In the genomic region with DNA sequence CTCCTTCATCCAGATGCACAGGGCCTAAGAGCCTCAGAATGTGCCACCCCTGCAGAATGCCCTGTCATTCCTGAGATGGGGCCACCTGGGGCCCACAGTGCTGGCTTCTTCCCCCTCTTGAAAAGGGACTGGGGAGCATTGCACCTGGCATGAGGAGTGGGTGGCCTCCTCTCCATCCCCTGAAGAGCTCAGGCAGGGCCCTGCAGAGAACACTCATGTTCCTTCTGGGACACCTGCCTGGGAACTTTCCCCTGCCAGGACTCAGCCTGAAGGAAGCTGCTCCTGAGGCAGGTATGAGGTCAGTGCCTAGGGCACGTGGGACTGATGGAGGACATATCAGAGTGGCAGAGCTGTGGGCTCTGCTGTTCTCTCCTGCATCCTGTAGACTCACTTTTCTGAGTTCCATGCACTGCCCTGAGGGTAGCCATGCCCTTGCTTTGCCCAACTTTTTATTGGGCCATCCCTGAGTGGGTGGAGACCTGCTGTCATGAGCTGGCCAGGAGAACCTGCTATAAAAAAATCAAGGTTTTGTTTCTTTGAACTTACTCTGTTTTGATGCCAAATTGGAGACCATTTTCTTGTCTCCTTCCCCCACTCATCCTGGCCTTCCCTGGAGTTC, we compare ENCODE assay signal across 30 cellular contexts. TPM values are rescaled to one million over a fixed set of nuclear protein-coding genes. Genes with fewer than 3 reads are reported as not detected.
A peak's percentile ranks its signal among the peaks of the same experiment; 100 is the strongest.
DNase-seq lines count a peak whose midpoint lies in the region; ATAC-seq, FAIRE-seq and TF ChIP-seq lines count a peak whose summit lies in the region.
"Had no signal": no experiment of that assay in that cellular context is flagged by ENCODE, and none has a peak within 500 bp of the region (broad histone marks: within the 10 kb centered on the region; RNA-seq: fewer than 3 reads in every experiment).

No MANE protein-coding gene starts in this region.

- H4K20me1 ChIP-seq in PC-3 (ENCODE audit: low read length) (no peaks in the 10 kb centered on the region), H1 (replicated peaks in 1 of 2; ENCODE audit: control insufficient read depth in 1 of 2, insufficient read depth in 2 of 2, low read length in 2 of 2) (peaks cover 2 to 10% of the 10 kb centered on the region in 2 experiments)

- no peak for TF ChIP-seq EP300 in H1 (IDR thresholded peaks at IDR 0.05; ENCODE audit: borderline replicate concordance in 1 of 2, low read depth in 2 of 2, low read length in 2 of 2)

- H3K56ac ChIP-seq in H1 (replicated peaks; ENCODE audit: insufficient read length, low read depth, low read length) = no peak overlapping the region

- no peak overlapping the region for H3K27ac ChIP-seq in PC-3 (ENCODE audit: low read length)
- H3K27ac ChIP-seq in H1 (ENCODE audit: low read depth, low read length) = 0 out of 2 replicates have a peak overlapping the region, but pooled peaks have one; percentile 33
- H3K27ac ChIP-seq: body of pancreas, HL-60, KMS-11, right lobe of liver, SJCRH30, spleen, thoracic aorta, vagina had no signal

- no peak overlapping the region for H4K8ac ChIP-seq in H1 (ENCODE audit: extremely low read depth, insufficient read depth, low read length)

- H3K9me3 Mint-ChIP-seq in activated naive CD4-positive, alpha-beta T cell treated with anti-CD3 and anti-CD28 coated beads, Interleukin-2, amount 10 ng/mL, durations not matched to agents 7 days and 5 days = no peaks in the 10 kb centered on the region
- no peaks in the 10 kb centered on the region for H3K9me3 Mint-ChIP-seq in stimulated activated effector memory CD8-positive, alpha-beta T cell treated with anti-CD3 and anti-CD28 coated beads, Interleukin-12 subunit alpha, Interleukin-12 subunit beta, amount 100 ng/mL, for 72 hours
- H3K9me3 Mint-ChIP-seq: activated T-cell treated with anti-CD3 and anti-CD28 coated beads, Interleukin-2, amount 50 U/mL, for 72 hours; CD8-positive, alpha-beta T cell; immature natural killer cell; stimulated activated naive CD8-positive, alpha-beta T cell treated with anti-CD3 and anti-CD28 coated beads, Interleukin-15, amount 100 ng/mL, for 72 hours had no signal

- no peaks in the 10 kb centered on the region for H3K27me3 ChIP-seq in PC-3 (ENCODE audit: low read length)
- no peaks in the 10 kb centered on the region for H3K27me3 ChIP-seq in H1 (replicated peaks in 1 of 4; ENCODE audit: control insufficient read depth in 3 of 4, extremely low read depth in 1 of 4, insufficient read depth in 3 of 4, low read length in 3 of 4)
- H3K27me3 ChIP-seq: BE2C, body of pancreas, right lobe of liver, SJCRH30, spleen, vagina had no signal

- TF ChIP-seq POLR2A in H1 (IDR thresholded peaks at IDR 0.05; ENCODE audit: control extremely low read depth in 1 of 2, low read depth in 2 of 2, low read length in 2 of 2) = no peak

- H2AFZ ChIP-seq in PC-3 (ENCODE audit: low read length) (no peak overlapping the region), H1 (ENCODE audit: low read length) (no peak overlapping the region)

- H3K4ac ChIP-seq in H1 (replicated peaks; ENCODE audit: insufficient read length, low read depth, low read length) = no peak overlapping the region

- H3K9ac ChIP-seq in PC-3 (ENCODE audit: low read length) = no peak overlapping the region
- H3K9ac ChIP-seq in H1 (replicated peaks in 1 of 4; ENCODE audit: extremely low read depth in 1 of 4, low read depth in 3 of 4, low read length in 3 of 4) = no peak overlapping the region
- H3K9ac ChIP-seq: KMS-11 had no signal

- CTCF ChIA-PET in activated naive CD4-positive, alpha-beta T cell treated with anti-CD3 and anti-CD28 coated beads, Interleukin-2, amount 10 ng/mL, durations not matched to agents 7 days and 5 days (lab: Charles Lee) = interaction anchor here (0.7 to 2.3 kb wide), 5 partner anchors 10 to 459 kb away, joined by 3 to 6 read pairs (median 4); no protein-coding TSS in a partner anchor
- CTCF ChIA-PET in PC-3 (lab: Charles Lee) (interaction anchor here (0.6 to 0.7 kb wide), 2 partner anchors 174 to 441 kb away, joined by 3 to 9 read pairs; no protein-coding TSS in a partner anchor), H1 (lab: Charles Lee; ENCODE audit: partially characterized antibody) (interaction anchor here (0.6 to 2.4 kb wide), 14 partner anchors 25 to 814 kb away, joined by 3 to 12 read pairs (median 6); no protein-coding TSS in a partner anchor)

- H3K4me2 ChIP-seq in PC-3 (ENCODE audit: low read length) (no peak overlapping the region), H1 (ENCODE audit: insufficient read depth in 1 of 2, low read depth in 2 of 2, low read length in 2 of 2) (peak overlapping the region in 1 of 2 experiments; percentile 35; a peak in 1 of 4 replicates)
- H3K4me2 ChIP-seq: KMS-11 had no signal

- no peak overlapping the region for H3K18ac ChIP-seq in H1 (ENCODE audit: extremely low read depth, low read length)

- H2BK5ac ChIP-seq in H1 (ENCODE audit: low read depth, low read length) = no peak overlapping the region

- no peak overlapping the region for H4K91ac ChIP-seq in H1 (replicated peaks; ENCODE audit: insufficient read length, low read length)

- H3K14ac ChIP-seq in H1 (ENCODE audit: insufficient read length) = no peak overlapping the region

- H2BK15ac ChIP-seq in H1 (ENCODE audit: low read length) = no peak overlapping the region

- peaks cover 55% of the 10 kb centered on the region for H3K36me3 Mint-ChIP-seq in activated naive CD4-positive, alpha-beta T cell treated with anti-CD3 and anti-CD28 coated beads, Interleukin-2, amount 10 ng/mL, durations not matched to agents 7 days and 5 days
- H3K36me3 Mint-ChIP-seq in stimulated activated effector memory CD8-positive, alpha-beta T cell treated with anti-CD3 and anti-CD28 coated beads, Interleukin-12 subunit alpha, Interleukin-12 subunit beta, amount 100 ng/mL, for 72 hours = peaks cover 84% of the 10 kb centered on the region

- H3K27ac Mint-ChIP-seq in activated naive CD4-positive, alpha-beta T cell treated with anti-CD3 and anti-CD28 coated beads, Interleukin-2, amount 10 ng/mL, durations not matched to agents 7 days and 5 days = peak overlapping the region; percentile 58
- peak overlapping the region; percentile 43 for H3K27ac Mint-ChIP-seq in stimulated activated effector memory CD8-positive, alpha-beta T cell treated with anti-CD3 and anti-CD28 coated beads, Interleukin-12 subunit alpha, Interleukin-12 subunit beta, amount 100 ng/mL, for 72 hours
- H3K27ac Mint-ChIP-seq: activated T-cell treated with anti-CD3 and anti-CD28 coated beads, Interleukin-2, amount 50 U/mL, for 72 hours; CD8-positive, alpha-beta T cell had no signal

- H3K4me1 Mint-ChIP-seq in activated naive CD4-positive, alpha-beta T cell treated with anti-CD3 and anti-CD28 coated beads, Interleukin-2, amount 10 ng/mL, durations not matched to agents 7 days and 5 days = peaks cover 9% of the 10 kb centered on the region
- H3K4me1 Mint-ChIP-seq in stimulated activated effector memory CD8-positive, alpha-beta T cell treated with anti-CD3 and anti-CD28 coated beads, Interleukin-12 subunit alpha, Interleukin-12 subunit beta, amount 100 ng/mL, for 72 hours = peaks cover 19% of the 10 kb centered on the region
- H3K4me1 Mint-ChIP-seq: immature natural killer cell; stimulated activated naive CD8-positive, alpha-beta T cell treated with anti-CD3 and anti-CD28 coated beads, Interleukin-15, amount 100 ng/mL, for 72 hours had no signal

- TF ChIP-seq CTCF in PC-3 (conservative IDR thresholded peaks at IDR 0.05; ENCODE audit: low read depth, low read length) (no peak), H1 (IDR thresholded peaks at IDR 0.05; ENCODE audit: control extremely low read depth in 1 of 3, insufficient read depth in 1 of 3, low read depth in 1 of 3, low read length in 3 of 3) (no peak)

- H3K9me3 ChIP-seq in PC-3 (ENCODE audit: low read length) = no peaks in the 10 kb centered on the region
- H3K9me3 ChIP-seq in H1 (ENCODE audit: insufficient read depth in 2 of 2, low read depth in 1 of 2, low read length in 1 of 2) = no peaks in the 10 kb centered on the region
- H3K9me3 ChIP-seq: BE2C, body of pancreas, right lobe of liver, SJCRH30, spleen, thoracic aorta, vagina had no signal

- WGBS in H1 (ENCODE audit: extremely low coverage in 1 of 2, insufficient coverage in 1 of 2, insufficient read length in 1 of 2, insufficient replicate concordance in 2 of 2, low coverage in 1 of 2, low lambda C conversion rate in 2 of 2, missing lambda C conversion rate in 1 of 2), 2 experiments = 94% methylated on average over 1 of the region's 1 CpG; no CpG with 5 or more reads in 1 of the 2 experiments

- no peak overlapping the region for H3K4me3 Mint-ChIP-seq in activated naive CD4-positive, alpha-beta T cell treated with anti-CD3 and anti-CD28 coated beads, Interleukin-2, amount 10 ng/mL, durations not matched to agents 7 days and 5 days
- H3K4me3 Mint-ChIP-seq in stimulated activated effector memory CD8-positive, alpha-beta T cell treated with anti-CD3 and anti-CD28 coated beads, Interleukin-12 subunit alpha, Interleukin-12 subunit beta, amount 100 ng/mL, for 72 hours = no peak overlapping the region
- H3K4me3 Mint-ChIP-seq: activated T-cell treated with anti-CD3 and anti-CD28 coated beads, Interleukin-2, amount 50 U/mL, for 72 hours; CD8-positive, alpha-beta T cell; immature natural killer cell; stimulated activated naive CD8-positive, alpha-beta T cell treated with anti-CD3 and anti-CD28 coated beads, Interleukin-15, amount 100 ng/mL, for 72 hours had no signal

- no peak for TF ChIP-seq RAD21 in H1 (IDR thresholded peaks at IDR 0.05 in 1 of 2, conservative IDR thresholded peaks at IDR 0.05 in 1 of 2; ENCODE audit: low read depth in 2 of 2, low read length in 2 of 2)

- no peak overlapping the region for H2BK120ac ChIP-seq in H1 (replicated peaks; ENCODE audit: low read depth, low read length)

- H3K4me3 ChIP-seq in PC-3 (ENCODE audit: low read length) (no peak overlapping the region), H1 (ENCODE audit: extremely low read depth in 1 of 4, insufficient read depth in 2 of 4, low read depth in 3 of 4, low read length in 4 of 4) (peak overlapping the region in 1 of 4 experiments; percentile 8; a peak in 1 of 8 replicates)
- H3K4me3 ChIP-seq: body of pancreas, right lobe of liver, SJCRH30, spleen, thoracic aorta, vagina had no signal

- H3F3A ChIP-seq in PC-3 (ENCODE audit: low read length, unreplicated experiment) = no peaks in the 10 kb centered on the region

- no peak for FAIRE-seq in H1 (lab: Jason Lieb, UNC)
- FAIRE-seq: GM18507 had no signal

- no peak for DNase-seq in activated naive CD4-positive, alpha-beta T cell treated with anti-CD3 and anti-CD28 coated beads, Interleukin-2, amount 10 ng/mL, durations not matched to agents 7 days and 5 days
- no peak for DNase-seq in activated naive CD4-positive, alpha-beta T cell treated with Interleukin-2 at 50 U/mL for 16 hours
- peak; percentile 33 for DNase-seq in PC-3
- no peak for DNase-seq in H1 (ENCODE audit: low read depth in 1 of 2, low spot score in 2 of 2)
- DNase-seq in stimulated activated effector memory CD8-positive, alpha-beta T cell treated with anti-CD3 and anti-CD28 coated beads, Interleukin-12 subunit alpha, Interleukin-12 subunit beta, amount 100 ng/mL, for 72 hours (ENCODE audit: low spot score in 2 of 2) = no peak
- DNase-seq in hippocampal formation (lab: John Stamatoyannopoulos, UW) = no peak
- DNase-seq: activated naive CD4-positive, alpha-beta T cell; activated T-cell treated with anti-CD3 and anti-CD28 coated beads, Interleukin-2, amount 50 U/mL, for 72 hours; BE2C; body of pancreas; CD8-positive, alpha-beta T cell; immature natural killer cell; mesenchymal stem cell; NCI-H146; NCI-H2107; NCI-H446 treated with DMSO at 0.1 percent for 48 hours; NCI-H82; posterior cingulate gyrus; SJCRH30; spleen; stimulated activated CD4-positive, alpha-beta T cell treated with anti-CD3 and anti-CD28 coated beads, Interleukin-2, amount 100 ng/mL, for 24 hours; stimulated activated naive CD8-positive, alpha-beta T cell treated with anti-CD3 and anti-CD28 coated beads, Interleukin-15, amount 100 ng/mL, for 72 hours; T-helper 9 cell had no signal

- no peak overlapping the region for H3K23ac ChIP-seq in H1 (ENCODE audit: insufficient read length)

- 0 out of 2 replicates have a peak overlapping the region, but pooled peaks have one; percentile 60 for H2BK12ac ChIP-seq in H1 (ENCODE audit: low read depth, low read length)

- H3K27me3 Mint-ChIP-seq in activated naive CD4-positive, alpha-beta T cell treated with anti-CD3 and anti-CD28 coated beads, Interleukin-2, amount 10 ng/mL, durations not matched to agents 7 days and 5 days = no peaks in the 10 kb centered on the region
- H3K27me3 Mint-ChIP-seq: stimulated activated naive CD8-positive, alpha-beta T cell treated with anti-CD3 and anti-CD28 coated beads, Interleukin-15, amount 100 ng/mL, for 72 hours had no signal

- intact Hi-C loops in PC-3 (cut with micrococcal nuclease) = loop anchor here (5.0 to 10.0 kb wide), 2 partner anchors 87 to 95 kb away; no protein-coding TSS in a partner anchor

- H4K5ac ChIP-seq in H1 (ENCODE audit: insufficient read length, low read depth, low read length) = no peak overlapping the region

- no peak overlapping the region for H2AK5ac ChIP-seq in H1 (ENCODE audit: low read depth, low read length)

- POLR2A ChIA-PET in PC-3 (lab: Charles Lee; ENCODE audit: unreplicated experiment) (no interaction called here), H1 (lab: Charles Lee; ENCODE audit: partially characterized antibody) (interaction anchor here (1.1 to 4.0 kb wide), 4 partner anchors 9 to 46 kb away, joined by 3 to 16 read pairs (median 5); no protein-coding TSS in a partner anchor)

- H3K9me2 ChIP-seq in PC-3 (replicated peaks; ENCODE audit: low read length) = no peaks in the 10 kb centered on the region

- no peaks in the 10 kb centered on the region for H3K79me1 ChIP-seq in H1 (ENCODE audit: low read depth, low read length)

- H3K23me2 ChIP-seq in H1 (ENCODE audit: low read depth, low read length) = no peaks in the 10 kb centered on the region

- H3K36me3 ChIP-seq in PC-3 (ENCODE audit: low read depth, low read length) (peaks cover 18% of the 10 kb centered on the region; the same call in 1 of the 2 replicates), H1 (ENCODE audit: control insufficient read depth in 2 of 4, insufficient read depth in 4 of 4, low read length in 3 of 4) (peaks cover 2 to 15% (median 9%) of the 10 kb centered on the region in 4 experiments; a peak in 5 of 8 replicates)

- ATAC-seq in PC-3 = peak; percentile 70
- ATAC-seq in stimulated activated effector memory CD8-positive, alpha-beta T cell treated with anti-CD3 and anti-CD28 coated beads, Interleukin-12 subunit alpha, Interleukin-12 subunit beta, amount 100 ng/mL, for 72 hours = no peak
- ATAC-seq in HG03342 (IDR thresholded peaks at IDR 0.05; ENCODE audit: unreplicated experiment) = no peak
- ATAC-seq: activated T-cell treated with anti-CD3 and anti-CD28 coated beads, Interleukin-2, amount 50 U/mL, for 72 hours; body of pancreas; CD8-positive, alpha-beta T cell; right lobe of liver; stimulated activated naive CD8-positive, alpha-beta T cell treated with anti-CD3 and anti-CD28 coated beads, Interleukin-15, amount 100 ng/mL, for 72 hours had no signal

- no TSS peak for BruUV-seq in PC-3 (replicated peaks; lab: Mats Ljungman, UMichigan)

- H2BK20ac ChIP-seq in H1 (ENCODE audit: low read length) = no peak overlapping the region

- H3K79me2 ChIP-seq in PC-3 (ENCODE audit: low read length) = no peaks in the 10 kb centered on the region
- H3K79me2 ChIP-seq in H1 (ENCODE audit: control insufficient read depth in 1 of 2, insufficient read depth in 2 of 2, low read length in 2 of 2) = no peaks in the 10 kb centered on the region

- H3K4me1 ChIP-seq in PC-3 (ENCODE audit: insufficient read depth, low read length) (no peaks in the 10 kb centered on the region), H1 (replicated peaks in 1 of 4; ENCODE audit: control insufficient read depth in 3 of 4, insufficient read depth in 4 of 4, low read length in 3 of 4) (peaks cover 0 to 14% (median 4%) of the 10 kb centered on the region in 4 experiments; a peak in 5 of 7 replicates)
- H3K4me1 ChIP-seq: body of pancreas, right lobe of liver, SJCRH30 had no signal

RNA-seq across cellular contexts. Expression of gene CCDC167, which starts 19.5 kb away (rescaled TPM):
- 54.1 and 56.9 TPM in 2 replicates for total RNA-seq in PC-3 (2014; rRNA removed)
- 11.0 TPM in 2 replicates for total RNA-seq in H1 (2021; fragmentation: NEBNext Ultra II Directional; extraction: Animal tissue kit (Norgen Biotek cat#: 25700))
- polyA plus RNA-seq in H1 (2011; rRNA removed) = 20.6 and 26.5 TPM in 2 replicates
- 28.8 TPM for polyA plus RNA-seq in H1 (2011; cell fraction: cytosol; rRNA removed)
- 13.9 TPM for polyA plus RNA-seq in H1 (2011; cell fraction: nucleus; rRNA removed)
- 15.0 to 25.7 TPM (median 18.5 TPM) in 4 replicates for polyA plus RNA-seq in H1 (2012, experiment 1 of 2)
- 41.9 TPM for polyA plus RNA-seq in H1 (2012, experiment 2 of 2)
- 30.8 TPM for polyA plus RNA-seq in H1 (2013, experiment 1 of 2)
- 29.4 TPM for polyA plus RNA-seq in H1 (2013, experiment 2 of 2)
- 4.4 and 4.8 TPM in 2 replicates for polyA minus RNA-seq in H1 (2011; rRNA and poly(A)+ RNA removed)
- polyA minus RNA-seq in H1 (2011; cell fraction: cytosol; rRNA and poly(A)+ RNA removed) = not detected
- polyA minus RNA-seq in H1 (2011; cell fraction: nucleus; rRNA and poly(A)+ RNA removed) = 4.6 TPM

RNA-seq across cellular contexts. Expression of gene CMTR1, which starts 47.2 kb away (rescaled TPM):
- 36.4 and 41.9 TPM in 2 replicates for total RNA-seq in PC-3 (2014; rRNA removed)
- 33.1 and 34.3 TPM in 2 replicates for total RNA-seq in H1 (2021; fragmentation: NEBNext Ultra II Directional; extraction: Animal tissue kit (Norgen Biotek cat#: 25700))
- 15.2 and 16.8 TPM in 2 replicates for polyA plus RNA-seq in H1 (2011; rRNA removed)
- 24.2 TPM for polyA plus RNA-seq in H1 (2011; cell fraction: cytosol; rRNA removed)
- polyA plus RNA-seq in H1 (2011; cell fraction: nucleus; rRNA removed) = 54.7 TPM
- 30.4 to 36.2 TPM (median 33.2 TPM) in 4 replicates for polyA plus RNA-seq in H1 (2012, experiment 1 of 2)
- polyA plus RNA-seq in H1 (2012, experiment 2 of 2) = 16.5 TPM
- polyA plus RNA-seq in H1 (2013, experiment 1 of 2) = 24.0 TPM
- 23.4 TPM for polyA plus RNA-seq in H1 (2013, experiment 2 of 2)
- 20.4 and 21.6 TPM in 2 replicates for polyA minus RNA-seq in H1 (2011; rRNA and poly(A)+ RNA removed)
- polyA minus RNA-seq in H1 (2011; cell fraction: cytosol; rRNA and poly(A)+ RNA removed) = 12.1 TPM
- 25.3 TPM for polyA minus RNA-seq in H1 (2011; cell fraction: nucleus; rRNA and poly(A)+ RNA removed)
